In genomic region chr2:173354073-173354600, GRCh38 we compare ENCODE assay signal across 8 cellular contexts. TPM values are rescaled to one million over a fixed set of nuclear protein-coding genes. Genes with fewer than 3 reads are reported as not detected.
DNase-seq lines count a peak whose midpoint lies in the region; ATAC-seq and TF ChIP-seq lines count a peak whose summit lies in the region.

No MANE protein-coding gene starts in this region.

- H3K4me1 Mint-ChIP-seq in activated T-cell treated with anti-CD3 and anti-CD28 coated beads, Interleukin-2, amount 50 U/mL, for 72 hours (ENCODE audit: low read depth) = peaks cover 40% of the 10 kb centered on the region

- H3K4me3 ChIP-seq in breast epithelium = peak overlapping the region; percentile 47 to 70 (median 63)
- peak overlapping the region; percentile 52 for H3K4me3 ChIP-seq in mononuclear cell (ENCODE audit: low read length)

- DNase-seq in activated T-cell treated with anti-CD3 and anti-CD28 coated beads, Interleukin-2, amount 50 U/mL, for 72 hours = peak in 1 of 2 donors; percentile 74
- no peak for DNase-seq in activated T-cell treated with anti-CD3 and anti-CD28 coated beads, Interleukin-2, amount 50 U/mL, for 1 hour
- peak; percentile 75 for DNase-seq in NCI-H1048 (lab: John Stamatoyannopoulos, UW)
- DNase-seq in breast epithelium (ENCODE audit: low spot score in 2 of 2) = no peak
- DNase-seq in kidney glomerular epithelial cell (lab: John Stamatoyannopoulos, UW) = no peak
- DNase-seq in HK-2 (ENCODE audit: unreplicated experiment) = no peak

- H3K9me3 Mint-ChIP-seq in activated T-cell treated with anti-CD3 and anti-CD28 coated beads, Interleukin-2, amount 50 U/mL, for 72 hours = peaks cover 0 to 1% of the 10 kb centered on the region in 2 donors

- TF ChIP-seq CTCF in breast epithelium (IDR thresholded peaks at IDR 0.05) = no peak

- no peaks in the 10 kb centered on the region for H3K36me3 ChIP-seq in breast epithelium

- H3K27ac Mint-ChIP-seq in activated T-cell treated with anti-CD3 and anti-CD28 coated beads, Interleukin-2, amount 50 U/mL, for 72 hours = peak overlapping the region; percentile 91

- TF ChIP-seq POLR2A in breast epithelium (IDR thresholded peaks at IDR 0.05) = no peak

- H3K4me3 Mint-ChIP-seq in activated T-cell treated with anti-CD3 and anti-CD28 coated beads, Interleukin-2, amount 50 U/mL, for 72 hours = peak overlapping the region; percentile 86 to 89

- peak; percentile 71 to 79 for ATAC-seq in activated T-cell treated with anti-CD3 and anti-CD28 coated beads, Interleukin-2, amount 50 U/mL, for 72 hours (replicated peaks in 1 of 2)
- peak; percentile 12 for ATAC-seq in HG02571 (IDR thresholded peaks at IDR 0.05; ENCODE audit: unreplicated experiment)

- peak overlapping the region in 1 of 2 donors; percentile 8 for H3K27ac ChIP-seq in breast epithelium

- peaks cover 41% of the 10 kb centered on the region for H3K27me3 Mint-ChIP-seq in activated T-cell treated with anti-CD3 and anti-CD28 coated beads, Interleukin-2, amount 50 U/mL, for 72 hours (ENCODE audit: low read depth)

- H3K36me3 Mint-ChIP-seq in activated T-cell treated with anti-CD3 and anti-CD28 coated beads, Interleukin-2, amount 50 U/mL, for 72 hours (ENCODE audit: insufficient read depth in 2 of 2) = peaks cover 9 to 19% of the 10 kb centered on the region in 2 donors

- intact Hi-C loops in breast epithelium (cut with DNase I; ENCODE audit: low total_unique reads) = no loop called here

- H3K27me3 ChIP-seq in breast epithelium = peaks cover 0 to 47% of the 10 kb centered on the region in 2 donors
- peaks cover 16% of the 10 kb centered on the region for H3K27me3 ChIP-seq in mononuclear cell (ENCODE audit: insufficient read depth, low read length)

- H3K9me3 ChIP-seq in breast epithelium (no peaks in the 10 kb centered on the region), mononuclear cell (ENCODE audit: low read depth, low read length) (no peaks in the 10 kb centered on the region)

- no peaks in the 10 kb centered on the region for H3K4me1 ChIP-seq in breast epithelium
- H3K4me1 ChIP-seq in mononuclear cell (ENCODE audit: insufficient read depth, low read length) = peaks cover 20% of the 10 kb centered on the region

RNA-seq across cellular contexts. Expression of gene CDCA7, which starts 0.5 kb away (rescaled TPM):
- 10 to 100 TPM; 72.8 to 87.2 TPM for total RNA-seq in activated T-cell treated with anti-CD3 and anti-CD28 coated beads, Interleukin-2, amount 50 U/mL, for 72 hours
- total RNA-seq in breast epithelium = 1 to 10 TPM in 2 of 3 donors, under 1 TPM in 1; 0.16 to 3.2 (median 2.3) TPM
- 2.3 TPM for total RNA-seq in mononuclear cell

Comparison
In these comparisons a context has a peak if more than half of its experiments do, and no peak if none do; other contexts are left out.
1. RNA of gene CDCA7, which starts 0.5 kb away (total RNA-seq): 72.8 to 87.2 TPM in activated T-cell treated with anti-CD3 and anti-CD28 coated beads, Interleukin-2, amount 50 U/mL, for 72 hours; 2.3 TPM in mononuclear cell (single experiment) and 0.16 to 3.2 TPM in breast epithelium; every median in the first group is over 10 times any median in the second.